In the genomic region with DNA sequence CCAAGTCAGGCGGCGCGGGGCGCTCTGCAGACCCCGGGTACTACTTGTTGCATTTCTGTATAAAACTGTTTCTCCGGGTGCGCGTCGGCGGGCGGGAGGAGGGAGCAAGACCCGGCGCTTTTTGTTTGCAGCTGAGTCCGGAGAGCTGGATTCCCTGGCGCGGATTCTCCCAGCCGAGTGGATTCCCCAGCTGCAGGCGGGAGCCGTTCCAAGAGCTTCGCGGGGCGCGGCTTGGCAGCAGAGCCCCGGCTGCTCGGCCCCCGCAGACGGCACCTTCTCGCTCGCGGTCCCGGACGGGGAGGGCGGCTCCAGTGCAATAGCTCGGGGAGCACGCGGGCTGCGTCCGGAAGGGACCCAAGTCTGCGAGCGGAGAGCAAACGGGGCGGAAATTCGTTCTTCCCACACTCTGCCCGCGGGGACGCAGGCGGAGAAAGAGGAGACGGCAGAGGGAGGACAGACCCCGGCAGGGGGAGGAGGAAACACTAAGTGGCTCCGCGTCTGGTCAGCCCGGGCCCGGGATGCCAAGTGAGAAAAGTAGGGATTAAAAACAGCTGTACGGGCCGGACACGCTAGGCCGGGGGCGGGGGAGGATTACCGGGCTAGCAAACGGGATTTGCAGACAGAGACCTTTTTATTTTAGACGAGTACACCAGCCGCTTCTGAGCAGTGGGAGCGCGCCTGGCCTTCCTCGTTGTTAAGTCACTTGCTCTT, we compare ENCODE assay signal across 8 cellular contexts. TPM values are rescaled to one million over a fixed set of nuclear protein-coding genes. Genes with fewer than 3 reads are reported as not detected.
A peak's percentile ranks its signal among the peaks of the same experiment; 100 is the strongest.
DNase-seq lines count a peak whose midpoint lies in the region; ATAC-seq and TF ChIP-seq lines count a peak whose summit lies in the region.

A gene with protein sequence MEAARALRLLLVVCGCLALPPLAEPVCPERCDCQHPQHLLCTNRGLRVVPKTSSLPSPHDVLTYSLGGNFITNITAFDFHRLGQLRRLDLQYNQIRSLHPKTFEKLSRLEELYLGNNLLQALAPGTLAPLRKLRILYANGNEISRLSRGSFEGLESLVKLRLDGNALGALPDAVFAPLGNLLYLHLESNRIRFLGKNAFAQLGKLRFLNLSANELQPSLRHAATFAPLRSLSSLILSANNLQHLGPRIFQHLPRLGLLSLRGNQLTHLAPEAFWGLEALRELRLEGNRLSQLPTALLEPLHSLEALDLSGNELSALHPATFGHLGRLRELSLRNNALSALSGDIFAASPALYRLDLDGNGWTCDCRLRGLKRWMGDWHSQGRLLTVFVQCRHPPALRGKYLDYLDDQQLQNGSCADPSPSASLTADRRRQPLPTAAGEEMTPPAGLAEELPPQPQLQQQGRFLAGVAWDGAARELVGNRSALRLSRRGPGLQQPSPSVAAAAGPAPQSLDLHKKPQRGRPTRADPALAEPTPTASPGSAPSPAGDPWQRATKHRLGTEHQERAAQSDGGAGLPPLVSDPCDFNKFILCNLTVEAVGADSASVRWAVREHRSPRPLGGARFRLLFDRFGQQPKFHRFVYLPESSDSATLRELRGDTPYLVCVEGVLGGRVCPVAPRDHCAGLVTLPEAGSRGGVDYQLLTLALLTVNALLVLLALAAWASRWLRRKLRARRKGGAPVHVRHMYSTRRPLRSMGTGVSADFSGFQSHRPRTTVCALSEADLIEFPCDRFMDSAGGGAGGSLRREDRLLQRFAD (minus strand): TSS at position 96 of the 711 bp plus-strand sequence. CDS start 284 bp downstream, outside the sequence.

- H3K4me3 ChIP-seq in ACC112 (ENCODE audit: low read depth, low read length) (peak within 1 kb of the TSS; percentile 60), left ventricle myocardium inferior (peak within 1 kb of the TSS; percentile 72), osteoblast (ENCODE audit: insufficient read depth, low read length) (peak within 1 kb of the TSS; percentile 60)

- no peak for TF ChIP-seq CTCF in GM20000 (IDR thresholded peaks at IDR 0.05; ENCODE audit: extremely low read depth, missing control alignments)
- TF ChIP-seq CTCF in left ventricle myocardium inferior (IDR thresholded peaks at IDR 0.05; ENCODE audit: borderline replicate concordance) = no peak
- TF ChIP-seq CTCF in osteoblast (IDR thresholded peaks at IDR 0.05; ENCODE audit: extremely low read depth, low read depth, low read length) = no peak

- H3K9me3 ChIP-seq in left ventricle myocardium inferior (replicated peaks) (no peaks in the 10 kb centered on the region), osteoblast (ENCODE audit: low read depth, low read length) (no peaks in the 10 kb centered on the region)

- H3K27me3 ChIP-seq in ACC112 (ENCODE audit: insufficient read depth, low read length) = peaks cover 55% of the 10 kb centered on the region
- H3K27me3 ChIP-seq in left ventricle myocardium inferior (ENCODE audit: low read depth) = no peaks in the 10 kb centered on the region
- H3K27me3 ChIP-seq in osteoblast (ENCODE audit: insufficient read depth, low read length) = peaks cover 64% of the 10 kb centered on the region

- DNase-seq in GM20000 (ENCODE audit: low spot score) = peak; percentile 23
- DNase-seq in amygdala (lab: John Stamatoyannopoulos, UW) = peak in 55 of 56 donors; percentile 14 to 83 (median 61)
- DNase-seq in left ventricle myocardium inferior = peak; percentile 89
- DNase-seq in osteoblast (ENCODE audit: insufficient read length, low spot score, missing footprints) = peak; percentile 97
- DNase-seq in stimulated activated CD4-positive, alpha-beta T cell treated with anti-CD3 and anti-CD28 coated beads, Interleukin-1b, Interleukin-23, amount 100 ng/mL, for 48 hours = no peak
- DNase-seq in cerebellar cortex (ENCODE audit: low spot score) = no peak

- H3K79me2 ChIP-seq in ACC112 (ENCODE audit: control insufficient read depth, insufficient read depth, low read length, unreplicated experiment) (no peaks in the 10 kb centered on the region), osteoblast (ENCODE audit: insufficient read depth, low read length) (no peaks in the 10 kb centered on the region)

- H3K4me1 ChIP-seq in ACC112 (ENCODE audit: control insufficient read depth, insufficient read depth, low read length, unreplicated experiment) (no peaks in the 10 kb centered on the region), left ventricle myocardium inferior (peaks cover 56% of the 10 kb centered on the region), osteoblast (ENCODE audit: insufficient read depth, low read length) (peaks cover 9% of the 10 kb centered on the region)

- H3K27ac ChIP-seq in ACC112 (ENCODE audit: low read depth, low read length) (no peak within 1 kb of the TSS), left ventricle myocardium inferior (replicated peaks) (peak within 1 kb of the TSS; percentile 78), osteoblast (ENCODE audit: low read depth, low read length) (no peak within 1 kb of the TSS)

- ATAC-seq in GM21825 (IDR thresholded peaks at IDR 0.05; ENCODE audit: unreplicated experiment) = no peak

- H3K36me3 ChIP-seq in ACC112 (ENCODE audit: insufficient read depth, low read length) = no peaks in the 10 kb centered on the region
- no peaks in the 10 kb centered on the region for H3K36me3 ChIP-seq in left ventricle myocardium inferior
- no peaks in the 10 kb centered on the region for H3K36me3 ChIP-seq in osteoblast (ENCODE audit: insufficient read depth, low read length)

- H2AFZ ChIP-seq in ACC112 (ENCODE audit: low read length, unreplicated experiment) = no peak within 1 kb of the TSS
- H2AFZ ChIP-seq in osteoblast (ENCODE audit: low read length) = peak within 1 kb of the TSS; percentile 51

- intact Hi-C loops in left ventricle myocardium inferior (cut with micrococcal nuclease) = loop anchor here (10.0 kb wide), 1 partner anchor 146 kb away; no protein-coding TSS in a partner anchor

- peak within 1 kb of the TSS; percentile 74 for H3K4me2 ChIP-seq in osteoblast (ENCODE audit: insufficient read depth, low read length)

- H4K20me1 ChIP-seq in osteoblast (ENCODE audit: insufficient read depth, low read length) = no peaks in the 10 kb centered on the region

RNA-seq across cellular contexts. Expression of the gene that starts here (rescaled TPM):
- total RNA-seq in left ventricle myocardium inferior (1.9 TPM), osteoblast (0.29 and 0.36 TPM in 2 replicates)

Comparison
In these comparisons a context has a peak if more than half of its experiments do, and no peak if none do; other contexts are left out.
1. Peak in DNase-seq, H3K4me3 ChIP-seq and H3K4me2 ChIP-seq in osteoblast; RNA of the gene not detected or under 1 TPM.
2. DNase-seq: peak in GM20000 (single experiment), amygdala (55 of 56) and left ventricle myocardium inferior (single experiment); none in stimulated activated CD4-positive, alpha-beta T cell treated with anti-CD3 and anti-CD28 coated beads, Interleukin-1b, Interleukin-23, amount 100 ng/mL, for 48 hours (single experiment) and cerebellar cortex (single experiment).
3. Peak in every context shown above with its lines, with median percentiles within 50 percentile points of each other: H3K4me3 ChIP-seq.